23 cellular contexts compared by ENCODE assay signal in genomic region chr5:95508550-95508949, GRCh38. TPM values are rescaled to one million over a fixed set of nuclear protein-coding genes. Genes with fewer than 3 reads are reported as not detected.
DNase-seq lines count a peak whose midpoint lies in the region; ATAC-seq, FAIRE-seq and TF ChIP-seq lines count a peak whose summit lies in the region.
"Had no signal": no experiment of that assay in that cellular context is flagged by ENCODE, and none has a peak within 500 bp of the region (broad histone marks: within the 10 kb centered on the region; RNA-seq: fewer than 3 reads in every experiment).

No MANE protein-coding gene starts in this region.

- H3K27ac Mint-ChIP-seq in activated T-cell treated with anti-CD3 and anti-CD28 coated beads, Interleukin-2, amount 50 U/mL, for 24 hours, result peak overlapping the region; percentile 42

- CTCF ChIA-PET in GM10248 (lab: Yijun Ruan, JAX), result no interaction called here

- intact Hi-C loops in left cardiac atrium (cut with DNase I), result no loop called here

- DNase-seq in activated T-cell treated with anti-CD3 and anti-CD28 coated beads, Interleukin-2, amount 50 U/mL, for 24 hours, result no peak
- DNase-seq in activated T-cell treated with anti-CD3 and anti-CD28 coated beads, Interleukin-2, amount 50 U/mL, for 1 hour, result no peak
- DNase-seq in LNCaP clone FGC (ENCODE audit: low read depth) (peak; percentile 66), frontal cortex (ENCODE audit: low spot score in 2 of 2) (no peak), MG63 (no peak), GM10248 (ENCODE audit: extremely low spot score) (no peak), left cardiac atrium (no peak)
- DNase-seq: CD4-positive, CD25-positive, alpha-beta regulatory T cell; COR-L47; Karpas-422; NCI-H1105 treated with DMSO at 0.1 percent for 48 hours; NCI-H146; NCI-H1930; NCI-H2107; NCI-H524 treated with DMSO at 0.1 percent for 48 hours; NCI-H774; PC-9; SJCRH30 had no signal

- no peak for TF ChIP-seq CTCF in LNCaP clone FGC (IDR thresholded peaks at IDR 0.05; ENCODE audit: control insufficient read depth, extremely low read depth, insufficient read depth)
- no peak for TF ChIP-seq CTCF in GM10248 (IDR thresholded peaks at IDR 0.05; ENCODE audit: control extremely low read depth, extremely low read depth, low read depth, missing control alignments)

- FAIRE-seq in frontal cortex (lab: Jason Lieb, UNC), result peak; percentile 43
- FAIRE-seq: G401.6, GM12878 had no signal

- peaks cover 85% of the 10 kb centered on the region for H3K36me3 Mint-ChIP-seq in activated T-cell treated with anti-CD3 and anti-CD28 coated beads, Interleukin-2, amount 50 U/mL, for 24 hours (ENCODE audit: low read depth)

- POLR2A ChIA-PET in GM10248 (lab: Yijun Ruan, JAX), result no interaction called here

- H3K9me3 ChIP-seq in MG63, result no peaks in the 10 kb centered on the region
- H3K9me3 ChIP-seq: BLaER1, SJCRH30 had no signal

- H3K4me1 Mint-ChIP-seq in activated T-cell treated with anti-CD3 and anti-CD28 coated beads, Interleukin-2, amount 50 U/mL, for 24 hours (ENCODE audit: low read depth), result peaks cover 3% of the 10 kb centered on the region

- H3K4me3 ChIP-seq in LNCaP clone FGC (ENCODE audit: low read depth, low read length) (no peak overlapping the region), MG63 (no peak overlapping the region)
- H3K4me3 ChIP-seq: BLaER1, GM12878, PC-9, SJCRH30 had no signal

- no peak overlapping the region for H3K4me3 Mint-ChIP-seq in activated T-cell treated with anti-CD3 and anti-CD28 coated beads, Interleukin-2, amount 50 U/mL, for 24 hours
- H3K4me3 Mint-ChIP-seq: CD4-positive, CD25-positive, alpha-beta regulatory T cell had no signal

- no peaks in the 10 kb centered on the region for H3K27me3 ChIP-seq in MG63
- H3K27me3 ChIP-seq: BLaER1, SJCRH30 had no signal

- no peaks in the 10 kb centered on the region for H3K27me3 Mint-ChIP-seq in activated T-cell treated with anti-CD3 and anti-CD28 coated beads, Interleukin-2, amount 50 U/mL, for 24 hours
- H3K27me3 Mint-ChIP-seq: CD4-positive, CD25-positive, alpha-beta regulatory T cell had no signal

- ATAC-seq in left cardiac atrium, result no peak
- ATAC-seq: GM12878, Right ventricle myocardium inferior, SK-N-SH treated with all-trans-retinoic acid at 6 μM for 48 hours had no signal

- H3K36me3 ChIP-seq in MG63, result peaks cover 81% of the 10 kb centered on the region

- no peaks in the 10 kb centered on the region for H3K9me3 Mint-ChIP-seq in activated T-cell treated with anti-CD3 and anti-CD28 coated beads, Interleukin-2, amount 50 U/mL, for 24 hours

RNA-seq across cellular contexts. Expression of gene SKIC3, which starts 46.2 kb away (rescaled TPM):
- total RNA-seq in frontal cortex, result 152 TPM
- 50.6 and 89.5 TPM in 2 replicates for total RNA-seq in MG63 (2014; rRNA removed; shearing (Covaris generic); ENCODE audit: low replicate concordance)
- 10 to 100 TPM; 54.6 to 56.7 TPM for total RNA-seq in left cardiac atrium

RNA-seq across cellular contexts. Expression of gene ARSK, which starts 46.4 kb away (rescaled TPM):
- total RNA-seq in frontal cortex (13.0 TPM), left cardiac atrium (1 to 10 TPM; 2.3 to 3.9 TPM)
- total RNA-seq in MG63 (2014; rRNA removed; shearing (Covaris generic); ENCODE audit: low replicate concordance), result 6.0 and 7.0 TPM in 2 replicates
